Comparison of ENCODE assay signal across 27 cellular contexts in genomic region chr1:200931776-200932175, GRCh38. TPM values are rescaled to one million over a fixed set of nuclear protein-coding genes. Genes with fewer than 3 reads are reported as not detected.
"Had no signal": no experiment of that assay in that cellular context is flagged by ENCODE, and none has a peak within 500 bp of the region (broad histone marks: within the 10 kb centered on the region; RNA-seq: fewer than 3 reads in every experiment).

No MANE protein-coding gene starts in this region.

- DNase-seq: dermis blood vessel endothelial cell; dorsolateral prefrontal cortex; effector CD4-positive, alpha-beta T cell; effector memory CD4-positive, alpha-beta T cell; erythroblast; esophagus squamous epithelium; foreskin fibroblast; foreskin melanocyte; gastrocnemius medialis; glutamatergic neuron; heart right ventricle; hippocampal formation; kidney; kidney glomerular epithelial cell; left lung; left ventricle myocardium superior; lower lobe of right lung; mesendoderm; midbrain had no signal

- H3K4me3 Mint-ChIP-seq: memory B cell had no signal

- H3K27me3 ChIP-seq: esophagus squamous epithelium, gastrocnemius medialis, left lung had no signal

- H3K27ac ChIP-seq: coronary artery, dorsolateral prefrontal cortex, epithelial cell of prostate, esophagus squamous epithelium, gastrocnemius medialis, heart right ventricle, left lung, lower lobe of right lung had no signal

- H3K4me1 ChIP-seq: esophagus squamous epithelium, gastrocnemius medialis, heart right ventricle, left lung, lower lobe of right lung had no signal

- ATAC-seq: esophagus mucosa, gastrocnemius medialis, heart right ventricle, left lung, left ventricle myocardium superior, lower lobe of right lung had no signal

- H3K4me3 ChIP-seq: coronary artery, dorsolateral prefrontal cortex, esophagus squamous epithelium, gastrocnemius medialis, heart right ventricle, left lung, lower lobe of right lung had no signal

- H3K36me3 ChIP-seq: esophagus squamous epithelium, gastrocnemius medialis, heart right ventricle, left lung, lower lobe of right lung had no signal

- H3K27ac Mint-ChIP-seq: memory B cell had no signal

- H3K9me3 ChIP-seq: esophagus squamous epithelium, gastrocnemius medialis, left lung, lower lobe of right lung had no signal

RNA-seq across cellular contexts. Expression of gene INAVA, which starts 37.1 kb away (rescaled TPM):
- total RNA-seq: lung microvascular endothelial cell had no signal

RNA-seq across cellular contexts. Expression of gene GPR25, which starts 59.0 kb away (rescaled TPM):
- total RNA-seq: cerebellum, dermis blood vessel endothelial cell, glomerular endothelial cell, heart right ventricle, left ventricle myocardium superior, lower leg skin, lung microvascular endothelial cell had no signal
- polyA plus RNA-seq: heart right ventricle had no signal
